In the genomic region with DNA sequence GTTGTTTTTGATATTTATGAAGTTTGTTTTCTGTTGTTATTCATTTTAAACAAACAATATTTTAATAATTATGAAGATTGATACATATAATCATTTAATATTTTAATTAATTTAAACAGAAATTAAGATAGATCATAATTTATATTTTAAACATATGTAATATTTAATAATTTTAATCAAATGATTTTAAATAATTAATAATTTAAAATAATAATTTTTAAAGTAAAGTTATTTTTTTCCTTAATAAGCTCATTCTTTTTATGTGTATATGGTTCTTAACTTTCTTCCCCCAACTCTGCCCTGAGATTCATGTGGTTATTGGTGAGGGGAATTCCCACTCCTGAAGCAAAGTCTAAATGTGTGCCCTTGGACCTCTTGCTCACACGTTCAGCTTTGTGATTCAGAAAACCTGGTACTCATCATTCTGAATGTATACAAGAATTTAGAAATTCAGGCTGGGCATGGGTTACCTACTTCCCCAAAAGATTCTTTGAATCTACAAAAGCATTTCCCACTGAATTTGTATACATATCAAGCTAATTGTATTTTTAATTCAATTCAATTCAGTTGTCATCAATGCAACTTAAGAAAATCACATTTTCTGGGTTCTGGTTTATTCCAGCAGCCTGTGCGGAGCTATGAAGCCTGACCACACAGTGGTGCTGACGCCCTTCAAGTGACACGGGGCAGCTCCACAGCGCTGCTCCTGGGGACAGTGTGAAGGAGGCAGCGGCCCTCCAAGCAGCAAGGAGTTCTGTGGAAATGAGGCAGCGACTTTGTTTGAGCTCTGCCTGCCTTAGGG, we compare ENCODE assay signal across 8 cellular contexts.
DNase-seq lines count a peak whose midpoint lies in the region; ATAC-seq, FAIRE-seq and TF ChIP-seq lines count a peak whose summit lies in the region.

No MANE protein-coding gene starts in this region.

- no peaks in the 10 kb centered on the region for H3K9me3 Mint-ChIP-seq in T-cell
- H3K9me3 Mint-ChIP-seq in central memory CD8-positive, alpha-beta T cell = no peaks in the 10 kb centered on the region

- H3K4me1 Mint-ChIP-seq in T-cell = no peaks in the 10 kb centered on the region
- no peaks in the 10 kb centered on the region for H3K4me1 Mint-ChIP-seq in central memory CD8-positive, alpha-beta T cell

- no peak for TF ChIP-seq POLR2A in GM12892 (IDR thresholded peaks at IDR 0.05; ENCODE audit: low read depth, low read length)

- CTCF ChIA-PET in T-cell (lab: Charles Lee) = interaction anchor here (0.5 to 1.9 kb wide), 13 partner anchors 18 to 856 kb away, joined by 3 to 10 read pairs (median 3); no protein-coding TSS in a partner anchor

- H3K9ac ChIP-seq in kidney (ENCODE audit: low read length in 2 of 2) = no peak overlapping the region

- no peaks in the 10 kb centered on the region for H3K36me3 ChIP-seq in kidney (ENCODE audit: control insufficient read depth in 1 of 2, insufficient read depth in 2 of 2, low read length in 2 of 2)

- intact Hi-C loops in kidney (cut with DNase I) = no loop called here

- no peak overlapping the region for H3K27ac Mint-ChIP-seq in T-cell
- H3K27ac Mint-ChIP-seq in central memory CD8-positive, alpha-beta T cell (ENCODE audit: low read depth) = no peak overlapping the region

- FAIRE-seq in GM12892 (lab: Jason Lieb, UNC) = peak; percentile 72
- peak; percentile 97 for FAIRE-seq in kidney (lab: Jason Lieb, UNC)

- peak; percentile 52 for DNase-seq in AG09309 (ENCODE audit: low read depth)
- DNase-seq in GM12892 (ENCODE audit: insufficient read length) = peak; percentile 27
- DNase-seq in MV-4-11 (lab: John Stamatoyannopoulos, UW) = peak; percentile 72
- DNase-seq in T-cell = peak in 25 of 34 experiments; percentile 7 to 47 (median 21)
- DNase-seq in central memory CD8-positive, alpha-beta T cell (ENCODE audit: low spot score in 2 of 2) = no peak
- DNase-seq in kidney = peak; percentile 86
- DNase-seq in stimulated activated CD4-positive, alpha-beta T cell treated with anti-CD3 and anti-CD28 coated beads, Interleukin-4, amount 100 ng/mL, for 4 hours = peak; percentile 11 to 26

- H3K4me3 ChIP-seq in AG09309 (ENCODE audit: control insufficient read depth, low read depth, low read length) (no peak overlapping the region), kidney (ENCODE audit: low read length in 2 of 2) (no peak overlapping the region)

- no peaks in the 10 kb centered on the region for H3K36me3 Mint-ChIP-seq in T-cell
- H3K36me3 Mint-ChIP-seq in central memory CD8-positive, alpha-beta T cell (ENCODE audit: insufficient read depth) = no peaks in the 10 kb centered on the region

- POLR2A ChIA-PET in T-cell (lab: Charles Lee) = no interaction called here

- H3K27ac ChIP-seq in kidney (ENCODE audit: low read depth in 2 of 2, low read length in 2 of 2) = no peak overlapping the region

- TF ChIP-seq CTCF in AG09309 (IDR thresholded peaks at IDR 0.05; ENCODE audit: control insufficient read depth, insufficient read depth, low read depth, low read length, missing control alignments) = peak; percentile 97
- peak; percentile 81 for TF ChIP-seq CTCF in kidney (IDR thresholded peaks at IDR 0.05; ENCODE audit: borderline replicate concordance, extremely low read depth, insufficient read depth)

- H3K9me3 ChIP-seq in kidney (ENCODE audit: control insufficient read depth in 1 of 2, low read length in 2 of 2) = peaks cover 0 to 1% of the 10 kb centered on the region in 2 donors

- peaks cover 18 to 31% of the 10 kb centered on the region in 2 donors for H3K27me3 Mint-ChIP-seq in T-cell
- H3K27me3 Mint-ChIP-seq in central memory CD8-positive, alpha-beta T cell = peaks cover 62% of the 10 kb centered on the region

- peak; percentile 98 for ATAC-seq in HG02623 (IDR thresholded peaks at IDR 0.05; ENCODE audit: unreplicated experiment)
- ATAC-seq in T-cell (replicated peaks in 1 of 4) = peak; percentile 76 to 91 (median 80)
- peak; percentile 77 for ATAC-seq in central memory CD8-positive, alpha-beta T cell (replicated peaks; ENCODE audit: extremely low read depth, poor library complexity, severe bottlenecking)

- H3K4me3 Mint-ChIP-seq in T-cell = no peak overlapping the region
- H3K4me3 Mint-ChIP-seq in central memory CD8-positive, alpha-beta T cell = no peak overlapping the region

- H3K4me1 ChIP-seq in kidney (ENCODE audit: control insufficient read depth in 1 of 2, insufficient read depth in 1 of 2, low read depth in 1 of 2, low read length in 2 of 2) = peaks cover 0 to 3% of the 10 kb centered on the region in 2 donors

Comparison
In these comparisons a context has a peak if more than half of its experiments do, and no peak if none do; other contexts are left out.
1. DNase-seq: peak in AG09309 (single experiment), GM12892 (single experiment), MV-4-11 (single experiment), T-cell (25 of 34), kidney (single experiment) and stimulated activated CD4-positive, alpha-beta T cell treated with anti-CD3 and anti-CD28 coated beads, Interleukin-4, amount 100 ng/mL, for 4 hours (2 of 2); none in central memory CD8-positive, alpha-beta T cell (0 of 2).
2. Peak in every context shown above with its lines, with median percentiles within 50 percentile points of each other: ATAC-seq.